In the genomic region with DNA sequence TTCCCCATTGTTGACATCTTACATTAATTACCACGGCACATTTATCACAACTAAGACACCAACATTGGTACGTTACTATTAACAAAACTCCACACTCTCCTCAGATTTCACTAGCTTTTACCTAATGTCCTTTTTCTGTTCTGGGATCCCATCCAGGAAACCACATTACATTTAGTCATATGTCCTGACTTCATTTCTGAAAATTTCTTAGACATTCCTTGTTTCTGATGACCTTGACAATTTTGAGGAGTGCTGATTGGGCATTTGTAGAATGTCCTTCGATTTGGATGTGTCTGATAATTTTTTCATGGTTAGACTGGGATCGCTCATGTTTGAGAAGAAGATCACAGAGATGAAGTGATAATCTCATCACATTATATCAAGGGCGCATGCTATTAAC, we compare ENCODE assay signal across 1 cellular context.
TF ChIP-seq lines count a peak whose summit lies in the region.

No MANE protein-coding gene starts in this region.

TF ChIP-seq in GM23338, 12 proteins besides CTCF, POLR2A, EP300 and RAD21 (continued from another document):
- no peak for TF ChIP-seq CREB1 (CRISPR knock-in tag; IDR thresholded peaks at IDR 0.05; ENCODE audit: low read depth)
- TF ChIP-seq NANOG (IDR thresholded peaks at IDR 0.05; ENCODE audit: borderline replicate concordance) = no peak
TF ChIP-seq in GM23338: peak in this region for 0.
